8 cellular contexts compared by ENCODE assay signal in the genomic region with DNA sequence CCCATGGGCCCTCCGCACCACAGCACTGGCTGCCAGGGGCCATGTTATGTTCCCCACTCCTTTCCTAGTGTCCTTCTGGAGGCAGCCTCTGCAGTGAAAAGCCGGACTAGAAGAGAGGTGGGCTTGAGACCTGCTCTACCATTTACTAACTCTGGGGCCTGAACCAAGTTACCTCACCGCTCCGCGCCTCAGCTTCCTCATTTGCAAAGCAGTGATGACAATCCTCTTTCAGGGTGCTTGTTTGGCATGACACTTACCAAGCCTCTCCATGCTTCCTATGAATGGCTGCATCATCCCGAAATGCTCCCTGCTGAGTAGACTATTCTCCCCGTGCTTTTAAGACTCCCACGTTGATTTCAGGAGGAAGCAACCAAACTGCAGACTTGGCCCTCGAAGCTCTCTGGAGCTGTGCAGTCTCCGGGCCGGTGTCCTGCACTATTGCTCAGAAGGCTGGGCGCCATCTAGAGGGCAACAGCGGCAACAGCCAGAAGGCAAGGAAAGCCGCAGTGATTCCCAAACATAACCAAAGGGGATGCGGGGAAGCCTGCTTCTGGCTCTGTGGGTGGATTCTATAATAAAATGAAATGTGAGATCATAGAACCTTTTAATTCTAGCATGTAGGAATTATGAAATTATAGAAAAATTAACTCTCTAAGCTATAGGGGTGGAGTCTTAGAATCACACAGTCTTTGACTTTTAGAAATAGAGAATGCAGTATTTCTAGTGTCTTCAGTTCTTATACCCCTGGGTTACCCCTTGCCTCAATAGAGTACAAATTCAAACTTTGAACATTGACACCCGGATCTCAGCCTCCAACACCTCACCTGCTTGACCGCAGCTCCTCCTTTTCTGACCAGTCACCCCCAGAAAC.
DNase-seq lines count a peak whose midpoint lies in the region; ATAC-seq, FAIRE-seq and TF ChIP-seq lines count a peak whose summit lies in the region.

No MANE protein-coding gene starts in this region.

- peak; percentile 86 for FAIRE-seq in GM12892 (lab: Jason Lieb, UNC)

- TF ChIP-seq CTCF in brain microvascular endothelial cell (IDR thresholded peaks at IDR 0.05; ENCODE audit: low read depth, low read length, missing control alignments): peak; percentile 98

- no peaks in the 10 kb centered on the region for H3K36me3 ChIP-seq in brain microvascular endothelial cell (replicated peaks)

- H3K27me3 ChIP-seq in brain microvascular endothelial cell (replicated peaks): no peaks in the 10 kb centered on the region

- peak; percentile 65 for DNase-seq in 8988T
- DNase-seq in GM12892 (ENCODE audit: insufficient read length): peak; percentile 37
- peak; percentile 61 for DNase-seq in NCI-H1092 treated with DMSO at 0.1 percent for 48 hours (lab: John Stamatoyannopoulos, UW)
- DNase-seq in T follicular helper cell (ENCODE audit: low read depth): peak; percentile 2
- peak; percentile 74 for DNase-seq in brain microvascular endothelial cell
- peak; percentile 84 for DNase-seq in inferior parietal cortex (ENCODE audit: extremely low spot score)
- peak; percentile 15 to 25 (median 19) for DNase-seq in stimulated activated CD4-positive, alpha-beta T cell treated with anti-CD3 and anti-CD28 coated beads, Interleukin-12 subunit alpha, Interleukin-12 subunit beta, amount 100 ng/mL, for 48 hours (ENCODE audit: low read depth in 2 of 3, low spot score in 1 of 3)

- in situ Hi-C loops in brain microvascular endothelial cell (cut with HindIII; ENCODE audit: low pct_ligation_motif_present, low sequenced_read_pairs): no loop called here

- ATAC-seq in HG02678 (IDR thresholded peaks at IDR 0.05; ENCODE audit: unreplicated experiment): peak; percentile 97

- no peak overlapping the region for H3K27ac ChIP-seq in brain microvascular endothelial cell

- TF ChIP-seq POLR2A in GM12892 (IDR thresholded peaks at IDR 0.05; ENCODE audit: low read depth, low read length): no peak

- no peak overlapping the region for H3K4me3 ChIP-seq in brain microvascular endothelial cell (ENCODE audit: low read depth, low read length)

Comparison
In these comparisons a context has a peak if more than half of its experiments do, and no peak if none do; other contexts are left out.
1. DNase-seq: peak in every context shown above with its lines; median percentile 84 in inferior parietal cortex; 74 in brain microvascular endothelial cell; 65 in 8988T; 61 in NCI-H1092 treated with DMSO at 0.1 percent for 48 hours; 37 in GM12892; 19 in stimulated activated CD4-positive, alpha-beta T cell treated with anti-CD3 and anti-CD28 coated beads, Interleukin-12 subunit alpha, Interleukin-12 subunit beta, amount 100 ng/mL, for 48 hours; 2 in T follicular helper cell.